Comparison of ENCODE assay signal across 24 cellular contexts in genomic region chr10:16562891-16563290, GRCh38. TPM values are rescaled to one million over a fixed set of nuclear protein-coding genes. Genes with fewer than 3 reads are reported as not detected.
"Had no signal": no experiment of that assay in that cellular context is flagged by ENCODE, and none has a peak within 500 bp of the region (broad histone marks: within the 10 kb centered on the region; RNA-seq: fewer than 3 reads in every experiment).

No MANE protein-coding gene starts in this region.

- FAIRE-seq: HepG2, RCC 7860 had no signal

- H3K4me1 ChIP-seq: SJSA1 had no signal

- H3K27me3 ChIP-seq: MG63, SJSA1 had no signal

- DNase-seq: IMR-90, Karpas-422, KG1, MG63, NCI-H1092, NCI-H1105 treated with DMSO at 0.1 percent for 48 hours, NCI-H1417 treated with DMSO at 0.1 percent for 48 hours, NCI-H187, NCI-H2029, NCI-H2081 treated with DMSO at 0.1 percent for 48 hours, NCI-H2171, NCI-H226, NCI-H446, NCI-H510A, NCI-H524 treated with DMSO at 0.1 percent for 48 hours, NCI-H69, NCI-H774, Right ventricle myocardium superior, RPMI8226, SIG-M5 had no signal

- H3K4me3 ChIP-seq: MG63, SJSA1, SK-N-MC had no signal

- ATAC-seq: HepG2 had no signal

- H3K36me3 ChIP-seq: MG63, SJSA1 had no signal

- H3K27ac ChIP-seq: SJSA1, SK-N-MC had no signal

- H3K9me3 ChIP-seq: SJSA1 had no signal

RNA-seq across cellular contexts. Expression of gene C1QL3, which starts 41.2 kb away (rescaled TPM):
- total RNA-seq: HepG2, IMR-90, Right ventricle myocardium superior had no signal
- polyA plus RNA-seq: HepG2, IMR-90 had no signal
